Comparison of ENCODE assay signal across 13 cellular contexts in genomic region chr6:6806793-6807518, GRCh38.
DNase-seq lines count a peak whose midpoint lies in the region; ATAC-seq lines count a peak whose summit lies in the region.
"Had no signal": no experiment of that assay in that cellular context is flagged by ENCODE, and none has a peak within 500 bp of the region (broad histone marks: within the 10 kb centered on the region; RNA-seq: fewer than 3 reads in every experiment).

No MANE protein-coding gene starts in this region.

- H3K9ac ChIP-seq in trophoblast cell (ENCODE audit: low read length), result no peak overlapping the region

- no peak overlapping the region for H3K4ac ChIP-seq in trophoblast cell (ENCODE audit: low read depth, low read length)

- no peak overlapping the region for H3K14ac ChIP-seq in trophoblast cell (ENCODE audit: low read length)

- intact Hi-C loops in head of caudate nucleus (cut with DNase I), result no loop called here

- no peaks in the 10 kb centered on the region for H3K36me3 ChIP-seq in trophoblast cell (ENCODE audit: control insufficient read depth in 1 of 2, insufficient read depth in 2 of 2, low read length in 2 of 2)

- H4K12ac ChIP-seq in trophoblast cell (ENCODE audit: low read depth, low read length), result no peak overlapping the region

- H2BK5ac ChIP-seq in trophoblast cell (ENCODE audit: low read depth, low read length, poor library complexity), result no peak overlapping the region

- no CpG with 5 or more reads among the region's 12 CpGs for WGBS in trophoblast cell (ENCODE audit: extremely low coverage, insufficient coverage, insufficient read length)

- no peak overlapping the region for H3K4me3 ChIP-seq in trophoblast cell (ENCODE audit: low read depth, low read length)

- H3K9me3 ChIP-seq in trophoblast cell (ENCODE audit: insufficient read depth, low read depth, low read length), result peaks cover 2% of the 10 kb centered on the region

- H2AK5ac ChIP-seq in trophoblast cell (ENCODE audit: low read length), result no peak overlapping the region

- no peak overlapping the region for H3K4me2 ChIP-seq in trophoblast cell (ENCODE audit: low read length)

- H3K4me1 ChIP-seq in trophoblast cell (ENCODE audit: control insufficient read depth in 1 of 2, insufficient read depth in 2 of 2, low read length in 2 of 2), result peaks cover 6 to 8% of the 10 kb centered on the region in 2 experiments

- no peak overlapping the region for H3K18ac ChIP-seq in trophoblast cell (ENCODE audit: low read length)

- no peak overlapping the region for H2BK12ac ChIP-seq in trophoblast cell (ENCODE audit: low read length)

- H3K23ac ChIP-seq in trophoblast cell (ENCODE audit: low read length), result no peak overlapping the region

- no peak overlapping the region for H4K91ac ChIP-seq in trophoblast cell (ENCODE audit: low read depth, low read length)

- H3K79me1 ChIP-seq in trophoblast cell (ENCODE audit: low read length), result peaks cover 7% of the 10 kb centered on the region

- H3K27me3 ChIP-seq in trophoblast cell (ENCODE audit: insufficient read depth, low read length), result no peaks in the 10 kb centered on the region

- ATAC-seq in GM21381 (IDR thresholded peaks at IDR 0.05; ENCODE audit: unreplicated experiment) (no peak), HG03097 (IDR thresholded peaks at IDR 0.05; ENCODE audit: low FRiP score, unreplicated experiment) (no peak), HG02884 (IDR thresholded peaks at IDR 0.05; ENCODE audit: unreplicated experiment) (no peak)

- no peak overlapping the region for H3K27ac ChIP-seq in trophoblast cell (ENCODE audit: low read depth, low read length)
- H3K27ac ChIP-seq: C4-2B had no signal

- no peak overlapping the region for H4K8ac ChIP-seq in trophoblast cell (ENCODE audit: low read depth, low read length)

- no peaks in the 10 kb centered on the region for H3K79me2 ChIP-seq in trophoblast cell (ENCODE audit: control insufficient read depth, insufficient read depth, low read length, poor library complexity)

- H2BK120ac ChIP-seq in trophoblast cell (ENCODE audit: insufficient read depth, low read length, poor library complexity), result no peak overlapping the region

- peak; percentile 36 for DNase-seq in GF-D8 (lab: John Stamatoyannopoulos, UW)
- peak; percentile 92 for DNase-seq in SKM-1 (lab: John Stamatoyannopoulos, UW; ENCODE audit: unreplicated experiment)
- peak in 35 of 42 donors; percentile 12 to 78 (median 43) for DNase-seq in head of caudate nucleus
- DNase-seq in trophoblast cell, result peak; percentile 35 to 57
- DNase-seq in activated naive CD4-positive, alpha-beta T cell (lab: John Stamatoyannopoulos, UW), result no peak
- DNase-seq: H7; NCI-H510A; stimulated activated CD4-positive, alpha-beta T cell treated with anti-CD3 and anti-CD28 coated beads, Interleukin-1b, Interleukin-23, amount 100 ng/mL, for 48 hours; stimulated activated naive CD4-positive, alpha-beta T cell had no signal

- no peak overlapping the region for H2AFZ ChIP-seq in trophoblast cell (ENCODE audit: insufficient read depth, low read length, poor library complexity)

Comparison
In these comparisons a context has a peak if more than half of its experiments do, and no peak if none do; other contexts are left out.
1. DNase-seq: peak in GF-D8 (single experiment), SKM-1 (single experiment), head of caudate nucleus (35 of 42) and trophoblast cell (2 of 2); none in activated naive CD4-positive, alpha-beta T cell (0 of 4).